Comparison of ENCODE assay signal across 8 cellular contexts in genomic region chr2:127423476-127423840, GRCh38. TPM values are rescaled to one million over a fixed set of nuclear protein-coding genes. Genes with fewer than 3 reads are reported as not detected.
DNase-seq lines count a peak whose midpoint lies in the region; ATAC-seq, FAIRE-seq and TF ChIP-seq lines count a peak whose summit lies in the region.

No MANE protein-coding gene starts in this region.

- no peak for FAIRE-seq in kidney (lab: Jason Lieb, UNC)

- H3F3A ChIP-seq in DOHH2 (ENCODE audit: control insufficient read depth, insufficient read depth) = no peaks in the 10 kb centered on the region

- no peak for ATAC-seq in GM21526 (IDR thresholded peaks at IDR 0.05; ENCODE audit: low FRiP score, unreplicated experiment)

- no peaks in the 10 kb centered on the region for H4K20me1 ChIP-seq in DOHH2 (ENCODE audit: control insufficient read depth, insufficient read depth, low read depth, low read length)

- peaks cover 64% of the 10 kb centered on the region for H3K27me3 Mint-ChIP-seq in nephron progenitor cell (ENCODE audit: low read depth, poor library complexity)

- H3K4me3 ChIP-seq in DOHH2 (ENCODE audit: low read length) = peak overlapping the region; percentile 63
- H3K4me3 ChIP-seq in cardiac fibroblast (replicated peaks in 1 of 2; ENCODE audit: low read depth in 2 of 2, low read length in 2 of 2) = peak overlapping the region; percentile 36 to 37
- peak overlapping the region in 1 of 2 donors; percentile 25 for H3K4me3 ChIP-seq in kidney (ENCODE audit: low read length in 2 of 2)

- H3K9me2 ChIP-seq in DOHH2 (replicated peaks; ENCODE audit: control insufficient read depth, low read length) = no peaks in the 10 kb centered on the region

- no peaks in the 10 kb centered on the region for H3K79me2 ChIP-seq in DOHH2 (ENCODE audit: control insufficient read depth, low read length)

- peak overlapping the region; percentile 73 for H3K4me3 Mint-ChIP-seq in nephron progenitor cell

- TF ChIP-seq CTCF in DOHH2 (IDR thresholded peaks at IDR 0.05; ENCODE audit: low read depth, low read length, poor library complexity, severe bottlenecking) (peak; percentile 3), cardiac fibroblast (IDR thresholded peaks at IDR 0.05; ENCODE audit: low read depth, low read length) (no peak), nephron progenitor cell (IDR thresholded peaks at IDR 0.05) (no peak), kidney (IDR thresholded peaks at IDR 0.05; ENCODE audit: borderline replicate concordance, extremely low read depth, insufficient read depth) (no peak)

- H3K4me1 Mint-ChIP-seq in nephron progenitor cell = peaks cover 7% of the 10 kb centered on the region

- peak overlapping the region; percentile 67 for H3K4me2 ChIP-seq in DOHH2 (ENCODE audit: low read length)

- no peak overlapping the region for H3K27ac Mint-ChIP-seq in nephron progenitor cell

- DNase-seq in NCI-H146 (lab: John Stamatoyannopoulos, UW) (peak; percentile 77), cardiac fibroblast (ENCODE audit: low read depth in 2 of 2) (no peak), nephron progenitor cell (peak; percentile 30), kidney (no peak), superior temporal gyrus (ENCODE audit: extremely low spot score) (no peak)
- DNase-seq in stimulated activated CD4-positive, alpha-beta T cell treated with anti-CD3 and anti-CD28 coated beads, Interleukin-12 subunit alpha, Interleukin-12 subunit beta, amount 100 ng/mL, for 4 hours = no peak

- H3K27ac ChIP-seq in DOHH2 (ENCODE audit: low read depth, low read length) (no peak overlapping the region), kidney (ENCODE audit: low read depth in 2 of 2, low read length in 2 of 2) (no peak overlapping the region)

- H3K36me3 Mint-ChIP-seq in nephron progenitor cell (ENCODE audit: low read depth) = no peaks in the 10 kb centered on the region

- intact Hi-C loops in kidney (cut with DNase I) = no loop called here

- H3K9me3 Mint-ChIP-seq in nephron progenitor cell = no peaks in the 10 kb centered on the region

- H3K27me3 ChIP-seq in DOHH2 (ENCODE audit: control insufficient read depth, low read length) = peaks cover 17% of the 10 kb centered on the region

- H3K4me1 ChIP-seq in DOHH2 (ENCODE audit: control insufficient read depth, low read length) (peaks cover 16% of the 10 kb centered on the region), kidney (ENCODE audit: control insufficient read depth in 1 of 2, insufficient read depth in 1 of 2, low read depth in 1 of 2, low read length in 2 of 2) (peaks cover 0 to 5% of the 10 kb centered on the region in 2 donors)

- no peak overlapping the region for H3K9ac ChIP-seq in kidney (ENCODE audit: low read length in 2 of 2)

- no peaks in the 10 kb centered on the region for H3K9me3 ChIP-seq in DOHH2 (ENCODE audit: control insufficient read depth, insufficient read depth, low read length)
- no peaks in the 10 kb centered on the region for H3K9me3 ChIP-seq in kidney (ENCODE audit: control insufficient read depth in 1 of 2, low read length in 2 of 2)

- H3K36me3 ChIP-seq in DOHH2 (ENCODE audit: control insufficient read depth, low read length) (no peaks in the 10 kb centered on the region), kidney (ENCODE audit: control insufficient read depth in 1 of 2, insufficient read depth in 2 of 2, low read length in 2 of 2) (no peaks in the 10 kb centered on the region)

RNA-seq across cellular contexts. Expression of gene PROC, which starts 5.2 kb away (rescaled TPM):
- 5.9 TPM for total RNA-seq in kidney
- 51.0 TPM for polyA plus RNA-seq in kidney (ENCODE audit: insufficient read depth, low read depth, low replicate concordance)

RNA-seq across cellular contexts. Expression of gene MAP3K2, which starts 35.7 kb away (rescaled TPM):
- 65.3 TPM for total RNA-seq in kidney
- polyA plus RNA-seq in kidney (ENCODE audit: insufficient read depth, low read depth, low replicate concordance) = 4.9 TPM

Comparison
In these comparisons a context has a peak if more than half of its experiments do, and no peak if none do; other contexts are left out.
1. DNase-seq: peak in NCI-H146 (single experiment) and nephron progenitor cell (single experiment); none in cardiac fibroblast (0 of 2), kidney (single experiment), superior temporal gyrus (single experiment) and stimulated activated CD4-positive, alpha-beta T cell treated with anti-CD3 and anti-CD28 coated beads, Interleukin-12 subunit alpha, Interleukin-12 subunit beta, amount 100 ng/mL, for 4 hours (single experiment).